ENCODE assay signal across 1 cellular context in genomic region chr14:53609009-53609408, GRCh38.
TF ChIP-seq lines count a peak whose summit lies in the region.

No MANE protein-coding gene starts in this region.

TF ChIP-seq in HCT116, 20 proteins besides CTCF, POLR2A, EP300 and RAD21 (continued from another document):
- TF ChIP-seq REST (IDR thresholded peaks at IDR 0.05; ENCODE audit: low read depth) (no peak), ELF1 (IDR thresholded peaks at IDR 0.05; ENCODE audit: borderline replicate concordance, low read depth) (no peak), EZH2 (IDR thresholded peaks at IDR 0.05) (no peak), CEBPB (IDR thresholded peaks at IDR 0.05; ENCODE audit: low read depth) (no peak), TCF7L2 (IDR thresholded peaks at IDR 0.05; ENCODE audit: borderline replicate concordance, extremely low read depth, insufficient read depth, insufficient read length) (no peak), MAX (IDR thresholded peaks at IDR 0.05) (no peak), POLR2AphosphoS5 (IDR thresholded peaks at IDR 0.05; ENCODE audit: low read depth, low read length) (no peak)
